Comparison of ENCODE assay signal across 9 cellular contexts in the genomic region with DNA sequence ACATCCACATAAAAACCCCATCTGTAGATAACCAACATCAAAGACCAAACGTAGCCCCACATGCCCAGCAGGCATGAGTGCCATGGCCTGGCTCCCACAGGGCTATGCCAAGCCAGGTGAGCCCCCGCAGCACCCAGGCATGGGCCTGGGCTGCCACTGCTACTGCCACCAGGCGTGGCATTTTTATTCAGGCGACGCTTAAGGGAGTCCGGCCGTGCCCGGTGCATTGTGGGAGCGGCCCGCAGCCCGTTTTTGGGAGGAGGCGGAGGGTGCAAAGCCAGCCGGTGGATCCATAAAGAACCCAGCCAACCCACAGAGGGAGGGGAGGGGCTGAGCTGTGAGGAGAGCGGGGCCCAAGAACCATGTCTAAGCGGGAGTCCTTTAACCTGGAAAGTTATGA.
"Had no signal": no experiment of that assay in that cellular context is flagged by ENCODE, and none has a peak within 500 bp of the region (broad histone marks: within the 10 kb centered on the region; RNA-seq: fewer than 3 reads in every experiment).

No MANE protein-coding gene starts in this region.

- H3K27ac Mint-ChIP-seq: GM23338, H9, HFFc6 had no signal

- H3K27ac ChIP-seq: GM23248 had no signal

- H3K9me3 ChIP-seq: HAP-1 had no signal

- H3K4me3 Mint-ChIP-seq: GM23338, H9, HFFc6 had no signal

- H3K9me3 Mint-ChIP-seq: HFFc6 had no signal

- DNase-seq: GM23248, GOT3, H7, H9, HCEC 1CT, HFFc6 had no signal

- H3K4me1 Mint-ChIP-seq: GM23338 had no signal

- ATAC-seq: GM23338, HCT116 had no signal
